Comparison of ENCODE assay signal across 21 cellular contexts in the genomic region with DNA sequence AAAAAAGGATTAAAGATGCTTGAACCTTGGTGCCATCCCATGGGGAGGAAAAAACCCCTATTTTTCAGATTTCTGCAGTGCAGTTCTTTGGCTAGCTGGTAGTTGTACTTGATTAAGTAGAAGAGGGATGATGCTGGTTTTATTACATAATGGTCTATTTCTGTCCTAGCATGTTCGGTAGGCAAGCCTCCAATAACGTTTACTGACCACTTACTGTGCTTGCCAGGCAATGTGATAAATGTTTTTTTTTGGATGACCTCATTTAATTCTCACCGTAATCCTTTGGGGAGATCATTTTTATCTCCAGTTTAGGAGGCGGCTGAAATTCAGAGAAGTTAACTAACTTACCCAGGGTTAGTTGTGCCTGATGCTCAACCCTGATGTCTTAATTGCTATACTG.
DNase-seq lines count a peak whose midpoint lies in the region; ATAC-seq, FAIRE-seq and TF ChIP-seq lines count a peak whose summit lies in the region.
"Had no signal": no experiment of that assay in that cellular context is flagged by ENCODE, and none has a peak within 500 bp of the region (broad histone marks: within the 10 kb centered on the region; RNA-seq: fewer than 3 reads in every experiment).

No MANE protein-coding gene starts in this region.

- no peak overlapping the region for H3K27ac ChIP-seq in right atrium auricular region
- no peak overlapping the region for H3K27ac ChIP-seq in right cardiac atrium (ENCODE audit: low read length)
- peak overlapping the region in 1 of 2 donors; percentile 35 for H3K27ac ChIP-seq in thoracic aorta
- H3K27ac ChIP-seq: upper lobe of right lung had no signal

- CTCF ChIA-PET in activated CD4-positive, alpha-beta memory T cell treated with anti-CD3 and anti-CD28 coated beads, Interleukin-2, amount 10 ng/mL, durations not matched to agents 7 days and 5 days (lab: Charles Lee), result no interaction called here

- FAIRE-seq in bronchial epithelial cell (lab: Jason Lieb, UNC) (no peak), urothelium cell line (lab: Jason Lieb, UNC) (no peak)

- 16% methylated on average over 4 of the region's 4 CpGs for WGBS in right cardiac atrium

- no peak overlapping the region for H3K4me3 Mint-ChIP-seq in activated CD4-positive, alpha-beta memory T cell treated with anti-CD3 and anti-CD28 coated beads, Interleukin-2, amount 10 ng/mL, durations not matched to agents 7 days and 5 days
- H3K4me3 Mint-ChIP-seq: activated CD8-positive, alpha-beta T cell treated with anti-CD3 and anti-CD28 coated beads for 36 hours; activated naive CD8-positive, alpha-beta T cell treated with anti-CD3 and anti-CD28 coated beads for 36 hours; CD8-positive, alpha-beta memory T cell; H9; natural killer cell treated with Interleukin-12 subunit alpha and Interleukin-12 subunit beta and Interleukin-15 and Interleukin-18, amount 100 ng/mL, for 72 hours; stimulated activated naive CD8-positive, alpha-beta T cell treated with anti-CD3 and anti-CD28 coated beads, Interleukin-15, Interleukin-2, amounts not matched to agents 100 ng/mL and 50 ng/mL, for 24 hours; WTC11 had no signal

- H3K27ac Mint-ChIP-seq in activated CD4-positive, alpha-beta memory T cell treated with anti-CD3 and anti-CD28 coated beads, Interleukin-2, amount 10 ng/mL, durations not matched to agents 7 days and 5 days, result no peak overlapping the region
- H3K27ac Mint-ChIP-seq: activated CD8-positive, alpha-beta T cell treated with anti-CD3 and anti-CD28 coated beads for 36 hours; activated naive CD8-positive, alpha-beta T cell treated with anti-CD3 and anti-CD28 coated beads for 36 hours; CD8-positive, alpha-beta memory T cell; natural killer cell treated with Interleukin-12 subunit alpha and Interleukin-12 subunit beta and Interleukin-15 and Interleukin-18, amount 100 ng/mL, for 72 hours; stimulated activated naive CD8-positive, alpha-beta T cell treated with anti-CD3 and anti-CD28 coated beads, Interleukin-15, Interleukin-2, amounts not matched to agents 100 ng/mL and 50 ng/mL, for 24 hours; WTC11 had no signal

- no peaks in the 10 kb centered on the region for H3K36me3 Mint-ChIP-seq in activated CD4-positive, alpha-beta memory T cell treated with anti-CD3 and anti-CD28 coated beads, Interleukin-2, amount 10 ng/mL, durations not matched to agents 7 days and 5 days (ENCODE audit: low read depth)
- H3K36me3 Mint-ChIP-seq: activated naive CD8-positive, alpha-beta T cell treated with anti-CD3 and anti-CD28 coated beads for 36 hours; CD8-positive, alpha-beta memory T cell; natural killer cell treated with Interleukin-12 subunit alpha and Interleukin-12 subunit beta and Interleukin-15 and Interleukin-18, amount 100 ng/mL, for 72 hours; WTC11 had no signal

- H3K4me1 Mint-ChIP-seq in activated CD4-positive, alpha-beta memory T cell treated with anti-CD3 and anti-CD28 coated beads, Interleukin-2, amount 10 ng/mL, durations not matched to agents 7 days and 5 days, result no peaks in the 10 kb centered on the region
- H3K4me1 Mint-ChIP-seq: activated naive CD8-positive, alpha-beta T cell treated with anti-CD3 and anti-CD28 coated beads for 36 hours; CD8-positive, alpha-beta memory T cell; WTC11 had no signal

- POLR2A ChIA-PET in activated CD4-positive, alpha-beta memory T cell treated with anti-CD3 and anti-CD28 coated beads, Interleukin-2, amount 10 ng/mL, durations not matched to agents 7 days and 5 days (lab: Charles Lee), result no interaction called here

- intact Hi-C loops in Right ventricle myocardium inferior (cut with DNase I) (no loop called here), right cardiac atrium (cut with DNase I) (no loop called here)

- TF ChIP-seq CTCF in right atrium auricular region (IDR thresholded peaks at IDR 0.05), result no peak
- no peak for TF ChIP-seq CTCF in bronchial epithelial cell (IDR thresholded peaks at IDR 0.05; ENCODE audit: insufficient read depth, low read length, severe bottlenecking)
- TF ChIP-seq CTCF in thoracic aorta (IDR thresholded peaks at IDR 0.05), result no peak

- H3K4me3 ChIP-seq in right atrium auricular region (no peak overlapping the region), bronchial epithelial cell (ENCODE audit: low read depth, low read length) (no peak overlapping the region), right cardiac atrium (ENCODE audit: low read length) (no peak overlapping the region), thoracic aorta (no peak overlapping the region)
- H3K4me3 ChIP-seq: upper lobe of right lung had no signal

- no peaks in the 10 kb centered on the region for H3K27me3 Mint-ChIP-seq in activated CD4-positive, alpha-beta memory T cell treated with anti-CD3 and anti-CD28 coated beads, Interleukin-2, amount 10 ng/mL, durations not matched to agents 7 days and 5 days
- H3K27me3 Mint-ChIP-seq: activated CD8-positive, alpha-beta T cell treated with anti-CD3 and anti-CD28 coated beads for 36 hours; activated naive CD8-positive, alpha-beta T cell treated with anti-CD3 and anti-CD28 coated beads for 36 hours; CD8-positive, alpha-beta memory T cell; natural killer cell treated with Interleukin-12 subunit alpha and Interleukin-12 subunit beta and Interleukin-15 and Interleukin-18, amount 100 ng/mL, for 72 hours; stimulated activated naive CD8-positive, alpha-beta T cell treated with anti-CD3 and anti-CD28 coated beads, Interleukin-15, Interleukin-2, amounts not matched to agents 100 ng/mL and 50 ng/mL, for 24 hours had no signal

- H3K4me1 ChIP-seq in right atrium auricular region, result no peaks in the 10 kb centered on the region
- peaks cover 2% of the 10 kb centered on the region for H3K4me1 ChIP-seq in right cardiac atrium (ENCODE audit: control insufficient read depth, insufficient read depth, low read length)
- H3K4me1 ChIP-seq in thoracic aorta (ENCODE audit: control insufficient read depth in 1 of 2, low read depth in 2 of 2), result no peaks in the 10 kb centered on the region
- H3K4me1 ChIP-seq: upper lobe of right lung had no signal

- no peaks in the 10 kb centered on the region for H3K27me3 ChIP-seq in right atrium auricular region
- H3K27me3 ChIP-seq in bronchial epithelial cell (ENCODE audit: control insufficient read depth, insufficient read depth, low read length), result no peaks in the 10 kb centered on the region
- no peaks in the 10 kb centered on the region for H3K27me3 ChIP-seq in right cardiac atrium (ENCODE audit: control insufficient read depth, insufficient read depth)
- H3K27me3 ChIP-seq in thoracic aorta (replicated peaks; ENCODE audit: insufficient read depth), result no peaks in the 10 kb centered on the region
- H3K27me3 ChIP-seq: upper lobe of right lung had no signal

- ATAC-seq in Right ventricle myocardium inferior (peak; percentile 23), right cardiac atrium (peak; percentile 47 to 74), thoracic aorta (ENCODE audit: insufficient number of reproducible peaks, low FRiP score, low read depth) (peak; percentile 43)
- ATAC-seq: activated CD8-positive, alpha-beta T cell treated with anti-CD3 and anti-CD28 coated beads for 36 hours; natural killer cell treated with Interleukin-12 subunit alpha and Interleukin-12 subunit beta and Interleukin-15 and Interleukin-18, amount 100 ng/mL, for 72 hours; upper lobe of right lung; WTC11 had no signal

- H3K9me3 Mint-ChIP-seq in activated CD4-positive, alpha-beta memory T cell treated with anti-CD3 and anti-CD28 coated beads, Interleukin-2, amount 10 ng/mL, durations not matched to agents 7 days and 5 days, result no peaks in the 10 kb centered on the region
- H3K9me3 Mint-ChIP-seq: activated CD8-positive, alpha-beta T cell treated with anti-CD3 and anti-CD28 coated beads for 36 hours; activated naive CD8-positive, alpha-beta T cell treated with anti-CD3 and anti-CD28 coated beads for 36 hours; CD8-positive, alpha-beta memory T cell; H9; natural killer cell treated with Interleukin-12 subunit alpha and Interleukin-12 subunit beta and Interleukin-15 and Interleukin-18, amount 100 ng/mL, for 72 hours; stimulated activated naive CD8-positive, alpha-beta T cell treated with anti-CD3 and anti-CD28 coated beads, Interleukin-15, Interleukin-2, amounts not matched to agents 100 ng/mL and 50 ng/mL, for 24 hours; WTC11 had no signal

- DNase-seq in Right ventricle myocardium inferior (ENCODE audit: missing footprints) (no peak), right atrium auricular region (ENCODE audit: low spot score) (no peak), bronchial epithelial cell (ENCODE audit: low read depth) (peak; percentile 30), right cardiac atrium (no peak), thoracic aorta (ENCODE audit: low spot score) (no peak), NCI-H2196 treated with DMSO at 0.1 percent for 48 hours (lab: John Stamatoyannopoulos, UW; ENCODE audit: unreplicated experiment) (no peak), urothelium cell line (ENCODE audit: low spot score) (no peak)
- DNase-seq in activated CD4-positive, alpha-beta memory T cell treated with anti-CD3 and anti-CD28 coated beads, Interleukin-2, amount 10 ng/mL, durations not matched to agents 7 days and 5 days, result no peak
- DNase-seq: activated CD8-positive, alpha-beta T cell treated with anti-CD3 and anti-CD28 coated beads for 36 hours; activated naive CD8-positive, alpha-beta T cell treated with anti-CD3 and anti-CD28 coated beads for 36 hours; CD8-positive, alpha-beta memory T cell; central memory CD4-positive, alpha-beta T cell; effector CD8-positive, alpha-beta T cell; foreskin melanocyte; H9; NCI-H1417 treated with DMSO at 0.1 percent for 48 hours; NCI-H345; upper lobe of right lung had no signal

- H3K36me3 ChIP-seq in right atrium auricular region, result no peaks in the 10 kb centered on the region
- no peaks in the 10 kb centered on the region for H3K36me3 ChIP-seq in bronchial epithelial cell (ENCODE audit: control insufficient read depth, insufficient read depth, low read length)
- no peaks in the 10 kb centered on the region for H3K36me3 ChIP-seq in thoracic aorta
- H3K36me3 ChIP-seq: upper lobe of right lung had no signal

- H3K9me3 ChIP-seq in right atrium auricular region (no peaks in the 10 kb centered on the region), right cardiac atrium (ENCODE audit: control insufficient read depth, low read length) (no peaks in the 10 kb centered on the region), thoracic aorta (no peaks in the 10 kb centered on the region)
- H3K9me3 ChIP-seq: upper lobe of right lung had no signal
